In genomic region chrX:119763175-119763574, GRCh38 we compare ENCODE assay signal across 10 cellular contexts. TPM values are rescaled to one million over a fixed set of nuclear protein-coding genes. Genes with fewer than 3 reads are reported as not detected.
DNase-seq lines count a peak whose midpoint lies in the region; ATAC-seq and TF ChIP-seq lines count a peak whose summit lies in the region.
"Had no signal": no experiment of that assay in that cellular context is flagged by ENCODE, and none has a peak within 500 bp of the region (broad histone marks: within the 10 kb centered on the region; RNA-seq: fewer than 3 reads in every experiment).

No MANE protein-coding gene starts in this region.

- peak; percentile 79 for DNase-seq in AG09309 (ENCODE audit: low read depth)
- no peak for DNase-seq in H9
- peak; percentile 10 for DNase-seq in WTC11 (ENCODE audit: low spot score)
- peak; percentile 68 for DNase-seq in islet precursor cell
- no peak for DNase-seq in NCI-H1105 (lab: John Stamatoyannopoulos, UW)
- no peak for DNase-seq in stimulated activated CD4-positive, alpha-beta T cell treated with anti-CD3 and anti-CD28 coated beads, Interleukin-2, amount 100 ng/mL, for 48 hours
- no peak for DNase-seq in NCI-H1417 (lab: John Stamatoyannopoulos, UW)
- DNase-seq: psoas muscle, T-cell had no signal

- TF ChIP-seq CTCF in AG09309 (IDR thresholded peaks at IDR 0.05; ENCODE audit: control insufficient read depth, insufficient read depth, low read depth, low read length, missing control alignments) (no peak), H9 (conservative IDR thresholded peaks at IDR 0.05) (no peak), WTC11 (IDR thresholded peaks at IDR 0.05) (no peak)

- no peak overlapping the region for H3K18ac ChIP-seq in H9 (ENCODE audit: insufficient read length, low read depth, low read length)

- H3K36me3 Mint-ChIP-seq in H9 (ENCODE audit: insufficient read depth in 1 of 3, low read depth in 3 of 3) (peaks cover 2 to 5% (median 3%) of the 10 kb centered on the region in 3 experiments; a peak in 5 of 7 replicates), WTC11 (no peaks in the 10 kb centered on the region)
- H3K36me3 Mint-ChIP-seq: T-cell had no signal

- H3K4ac ChIP-seq in H9 (ENCODE audit: low read depth, low read length): no peak overlapping the region

- H3K9me3 Mint-ChIP-seq in H9: peaks cover 63 to 64% of the 10 kb centered on the region in 2 experiments
- no peaks in the 10 kb centered on the region for H3K9me3 Mint-ChIP-seq in WTC11
- H3K9me3 Mint-ChIP-seq: T-cell had no signal

- H4K91ac ChIP-seq in H9 (ENCODE audit: insufficient read length, low read depth, low read length): no peak overlapping the region

- no peaks in the 10 kb centered on the region for H4K20me1 ChIP-seq in H9 (ENCODE audit: control insufficient read depth, insufficient read depth, insufficient read length)

- H3K79me2 ChIP-seq in H9 (ENCODE audit: insufficient read depth, low read length): no peaks in the 10 kb centered on the region

- H2BK120ac ChIP-seq in H9 (ENCODE audit: low read depth, low read length, poor library complexity, severe bottlenecking): no peak overlapping the region

- H2AFZ ChIP-seq in H9 (ENCODE audit: low read length): no peak overlapping the region

- H2BK15ac ChIP-seq in H9 (ENCODE audit: low read depth, low read length): no peak overlapping the region

- H3K23ac ChIP-seq in H9 (ENCODE audit: insufficient read length, low read depth, low read length): no peak overlapping the region

- no peak overlapping the region for H2AK5ac ChIP-seq in H9 (ENCODE audit: insufficient read length, low read length)

- WGBS in H9 (ENCODE audit: extremely low coverage, insufficient read length, low lambda C conversion rate): no CpG with 5 or more reads among the region's 7 CpGs

- H3K4me3 ChIP-seq in AG09309 (ENCODE audit: control insufficient read depth, low read depth, low read length): no peak overlapping the region
- H3K4me3 ChIP-seq: psoas muscle had no signal

- H3T11ph ChIP-seq in H9 (ENCODE audit: low read length): no peak overlapping the region

- H2BK5ac ChIP-seq in H9 (ENCODE audit: insufficient read length, low read length): no peak overlapping the region

- no peak overlapping the region for H2BK12ac ChIP-seq in H9 (ENCODE audit: insufficient read length, low read depth, low read length)

- H3K79me1 ChIP-seq in H9 (ENCODE audit: insufficient read depth, low read depth, low read length, poor library complexity, severe bottlenecking): no peaks in the 10 kb centered on the region

- H4K8ac ChIP-seq in H9 (replicated peaks; ENCODE audit: insufficient read length, low read depth, low read length): no peak overlapping the region

- H3K4me1 ChIP-seq in H9 (ENCODE audit: insufficient read depth, low read length): no peaks in the 10 kb centered on the region
- H3K4me1 ChIP-seq: psoas muscle had no signal

- POLR2A ChIA-PET in WTC11 (lab: Charles Lee): interaction anchor here (1.6 kb wide), 1 partner anchor 70 kb away, joined by 4 read pairs; the partner anchor contains the start of gene SEPTIN6

- peak; percentile 7; the same call in 1 of the 2 replicates for ATAC-seq in WTC11
- no peak for ATAC-seq in GM18519 (IDR thresholded peaks at IDR 0.05; ENCODE audit: low FRiP score, unreplicated experiment)
- ATAC-seq: psoas muscle, T-cell had no signal

- no peak overlapping the region for H3K27ac ChIP-seq in H9 (ENCODE audit: insufficient read length, low read depth, low read length)
- H3K27ac ChIP-seq: psoas muscle had no signal

- peaks cover 16% of the 10 kb centered on the region for H3K9me3 ChIP-seq in H9 (ENCODE audit: control insufficient read depth, low read depth, low read length)
- H3K9me3 ChIP-seq: psoas muscle had no signal

- H3K4me1 Mint-ChIP-seq in H9 (peaks cover 9 to 15% of the 10 kb centered on the region in 2 experiments), WTC11 (peaks cover 14% of the 10 kb centered on the region)

- H3K14ac ChIP-seq in H9 (ENCODE audit: insufficient read depth, low read length): no peak overlapping the region

- H3K4me2 ChIP-seq in H9 (ENCODE audit: insufficient read depth, insufficient read length, low read length): peak overlapping the region; percentile 18

- CTCF ChIA-PET in WTC11 (lab: Charles Lee): no interaction called here

- H3K4me3 Mint-ChIP-seq in H9 (0 out of 5 replicates have a peak overlapping the region, but pooled peaks of 1 of the 2 experiments have one; percentile 18), WTC11 (no peak overlapping the region)
- H3K4me3 Mint-ChIP-seq: T-cell had no signal

- H3K27me3 Mint-ChIP-seq in H9 (ENCODE audit: low read depth) (peaks cover 22% of the 10 kb centered on the region), WTC11 (ENCODE audit: low read depth) (peaks cover 13% of the 10 kb centered on the region)
- H3K27me3 Mint-ChIP-seq: T-cell had no signal

- no peaks in the 10 kb centered on the region; the same call in 1 of the 2 replicates for H3K27me3 ChIP-seq in H9 (ENCODE audit: insufficient read depth, low read length)

- no peak overlapping the region for H2BK20ac ChIP-seq in H9 (ENCODE audit: low read depth, low read length, poor library complexity, severe bottlenecking)

- H3K23me2 ChIP-seq in H9 (ENCODE audit: insufficient read length, low read depth, low read length, poor library complexity, severe bottlenecking): peaks cover 2% of the 10 kb centered on the region

- H3K56ac ChIP-seq in H9 (ENCODE audit: insufficient read length, low read depth, low read length): no peak overlapping the region

- no peak overlapping the region for H3K9ac ChIP-seq in H9 (ENCODE audit: extremely low read depth, insufficient read length, low read length)

- H4K5ac ChIP-seq in H9 (ENCODE audit: insufficient read length, low read depth, low read length): no peak overlapping the region

- H3K27ac Mint-ChIP-seq in H9 (peak overlapping the region in 2 of 3 experiments; percentile 36 to 78; a peak in 3 of 7 replicates), WTC11 (0 out of 2 replicates have a peak overlapping the region, but pooled peaks have one; percentile 27)

TF ChIP-seq in WTC11, 78 proteins besides CTCF, POLR2A, EP300 and RAD21:
- peak; percentile 63 for TF ChIP-seq GABPB1 (CRISPR knock-in tag; IDR thresholded peaks at IDR 0.05)
- no peak for TF ChIP-seq E2F1 (CRISPR knock-in tag; IDR thresholded peaks at IDR 0.05)

RNA-seq across cellular contexts. Expression of gene SOWAHD, which starts 4.8 kb away (rescaled TPM):
- total RNA-seq in H9 (2021): 0.92 and 0.98 TPM in 2 replicates
- 3.6 to 5.0 TPM (median 4.3 TPM) in 3 replicates for total RNA-seq in WTC11 (2021)
- total RNA-seq: psoas muscle had no signal

RNA-seq across cellular contexts. Expression of gene RPL39, which starts 28.3 kb away (rescaled TPM):
- total RNA-seq in H9 (2021): 2,033 and 2,054 TPM in 2 replicates
- total RNA-seq in WTC11 (2021): 1,551 to 1,842 TPM (median 1,763 TPM) in 3 replicates

Comparison
In these comparisons a context has a peak if more than half of its experiments do, and no peak if none do; other contexts are left out.
1. DNase-seq: peak in AG09309 (single experiment), WTC11 (single experiment) and islet precursor cell (single experiment); none in H9 (single experiment), NCI-H1105 (single experiment), stimulated activated CD4-positive, alpha-beta T cell treated with anti-CD3 and anti-CD28 coated beads, Interleukin-2, amount 100 ng/mL, for 48 hours (0 of 2) and NCI-H1417 (0 of 3).